Comparison of ENCODE assay signal across 19 cellular contexts in genomic region chr3:49625971-49626640, GRCh38. TPM values are rescaled to one million over a fixed set of nuclear protein-coding genes. Genes with fewer than 3 reads are reported as not detected.
A peak's percentile ranks its signal among the peaks of the same experiment; 100 is the strongest.
DNase-seq lines count a peak whose midpoint lies in the region; TF ChIP-seq lines count a peak whose summit lies in the region.
"Had no signal": no experiment of that assay in that cellular context is flagged by ENCODE, and none has a peak within 500 bp of the region (broad histone marks: within the 10 kb centered on the region; RNA-seq: fewer than 3 reads in every experiment).

No MANE protein-coding gene starts in this region.

- CTCF ChIA-PET in A673 (lab: Charles Lee), result no interaction called here

- H3K4me1 ChIP-seq in A673 (ENCODE audit: insufficient read depth, low read length, poor library complexity, severe bottlenecking), result no peaks in the 10 kb centered on the region
- H3K4me1 ChIP-seq: SJCRH30 had no signal

- no peak for TF ChIP-seq CTCF in astrocyte of the spinal cord (IDR thresholded peaks at IDR 0.05; ENCODE audit: low read depth, low read length)
- TF ChIP-seq CTCF in A673 (conservative IDR thresholded peaks at IDR 0.05; ENCODE audit: low read depth, low read length), result no peak

- BruUV-seq in A673 (replicated peaks; lab: Mats Ljungman, UMichigan), result no TSS peak

- DNase-seq in EL (peak; percentile 41), HT1080 (ENCODE audit: low read depth) (peak; percentile 46), astrocyte of the spinal cord (ENCODE audit: low read depth, low spot score) (peak; percentile 6), nucleus accumbens (lab: John Stamatoyannopoulos, UW) (peak in 33 of 56 donors; percentile 6 to 84 (median 48)), cortex of kidney (lab: John Stamatoyannopoulos, UW) (no peak), A673 (ENCODE audit: low spot score) (no peak), DMS153 treated with DMSO at 0.1 percent for 48 hours (lab: John Stamatoyannopoulos, UW; ENCODE audit: unreplicated experiment) (no peak), NCI-H510A (lab: John Stamatoyannopoulos, UW) (no peak)
- DNase-seq: activated CD8-positive, alpha-beta memory T cell treated with anti-CD3 and anti-CD28 coated beads for 24 hours; activated gamma-delta T cell treated with Interleukin-2 at 50 U/mL for 16 hours; foreskin fibroblast; H7; mesenchymal stem cell; naive thymus-derived CD8-positive, alpha-beta T cell; NCI-H1436; NCI-H82; SJCRH30; T-helper 17 cell; WERI-Rb-1 had no signal

- intact Hi-C loops in A673 (cut with micrococcal nuclease; ENCODE audit: unreplicated experiment), result no loop called here

- POLR2A ChIA-PET in A673 (lab: Charles Lee; ENCODE audit: low non-redundant PET), result no interaction called here

- no peaks in the 10 kb centered on the region for H3K9me3 ChIP-seq in A673 (ENCODE audit: low read depth, low read length, poor library complexity, severe bottlenecking)
- H3K9me3 ChIP-seq: SJCRH30 had no signal

- in situ Hi-C loops in astrocyte of the spinal cord (cut with HindIII; ENCODE audit: low sequenced_read_pairs), result no loop called here

- H3K4me3 ChIP-seq in astrocyte of the spinal cord (ENCODE audit: low read depth, low read length) (no peak overlapping the region), A673 (ENCODE audit: low read depth, low read length, poor library complexity, severe bottlenecking) (no peak overlapping the region)
- H3K4me3 ChIP-seq: SJCRH30 had no signal

- no peaks in the 10 kb centered on the region for H3K27me3 ChIP-seq in A673 (replicated peaks; ENCODE audit: insufficient read depth, low read depth, low read length, poor library complexity)
- H3K27me3 ChIP-seq: SJCRH30 had no signal

- no peak overlapping the region for H3K27ac ChIP-seq in A673 (ENCODE audit: low read depth, low read length, poor library complexity, severe bottlenecking)
- H3K27ac ChIP-seq: SJCRH30, WERI-Rb-1 had no signal

- H3K36me3 ChIP-seq in A673 (ENCODE audit: insufficient read depth, low read length, poor library complexity, severe bottlenecking), result no peaks in the 10 kb centered on the region
- H3K36me3 ChIP-seq: SJCRH30 had no signal

RNA-seq across cellular contexts. Expression of gene APEH, which starts 48.0 kb away (rescaled TPM):
- 154 and 163 TPM in 2 replicates for total RNA-seq in HT1080 (2014; rRNA removed; shearing (Covaris generic))
- 96.5 and 105 TPM in 2 replicates for polyA plus RNA-seq in HT1080 (2015; cell fraction: cytosol; rRNA removed)
- 168 and 202 TPM in 2 replicates for polyA plus RNA-seq in HT1080 (2015; cell fraction: nucleus; rRNA removed)
- total RNA-seq in A673 (2021), result 64.9 and 67.4 TPM in 2 replicates

Comparison
In these comparisons a context has a peak if more than half of its experiments do, and no peak if none do; other contexts are left out.
1. DNase-seq: peak in EL (single experiment), HT1080 (single experiment), astrocyte of the spinal cord (single experiment) and nucleus accumbens (33 of 56); none in cortex of kidney (single experiment), A673 (single experiment), DMS153 treated with DMSO at 0.1 percent for 48 hours (single experiment) and NCI-H510A (single experiment).